Comparison of ENCODE assay signal across 14 cellular contexts in genomic region chr10:30488319-30488718, GRCh38. TPM values are rescaled to one million over a fixed set of nuclear protein-coding genes. Genes with fewer than 3 reads are reported as not detected.
DNase-seq lines count a peak whose midpoint lies in the region; ATAC-seq and TF ChIP-seq lines count a peak whose summit lies in the region.
"Had no signal": no experiment of that assay in that cellular context is flagged by ENCODE, and none has a peak within 500 bp of the region (broad histone marks: within the 10 kb centered on the region; RNA-seq: fewer than 3 reads in every experiment).

No MANE protein-coding gene starts in this region.

- POLR2A ChIA-PET in SK-N-SH (lab: Yijun Ruan, JAX): no interaction called here

- H3K4me2 ChIP-seq in OCI-LY3 (ENCODE audit: low read length) (peak overlapping the region; percentile 64), SK-N-SH (no peak overlapping the region)

- H3K27me3 ChIP-seq in right atrium auricular region (no peaks in the 10 kb centered on the region), OCI-LY3 (ENCODE audit: low read depth, low read length) (0 out of 2 replicates have a peak, but pooled peaks cover 4% of the 10 kb centered on the region), SK-N-SH (ENCODE audit: insufficient read depth) (no peaks in the 10 kb centered on the region)
- H3K27me3 ChIP-seq: body of pancreas had no signal

- H3K4me1 ChIP-seq in right atrium auricular region (no peaks in the 10 kb centered on the region), OCI-LY3 (ENCODE audit: low read length) (peaks cover 15% of the 10 kb centered on the region), SK-N-SH (ENCODE audit: control insufficient read depth in 1 of 2, insufficient read depth in 2 of 2, low read depth in 1 of 2, low read length in 1 of 2) (no peaks in the 10 kb centered on the region; a peak in 1 of 4 replicates)

- no peaks in the 10 kb centered on the region for H3K9me2 ChIP-seq in SK-N-SH

- no peak for TF ChIP-seq EP300 in SK-N-SH (IDR thresholded peaks at IDR 0.05; ENCODE audit: borderline replicate concordance in 1 of 2, low read depth in 1 of 2, low read length in 1 of 2)

- H4K20me1 ChIP-seq in OCI-LY3 (ENCODE audit: insufficient read depth, low read length): no peaks in the 10 kb centered on the region
- H4K20me1 ChIP-seq in SK-N-SH (ENCODE audit: insufficient read depth): no peaks in the 10 kb centered on the region

- H3K27ac ChIP-seq in right atrium auricular region: peak overlapping the region in 1 of 2 donors; percentile 31
- H3K27ac ChIP-seq in OCI-LY3 (ENCODE audit: low read length): no peak overlapping the region
- H3K27ac ChIP-seq in SK-N-SH (ENCODE audit: low read depth in 2 of 2, low read length in 1 of 2): no peak overlapping the region
- H3K27ac ChIP-seq: epithelial cell of prostate had no signal

- DNase-seq in Right ventricle myocardium superior (no peak), right atrium auricular region (ENCODE audit: low spot score) (no peak), left lobe of liver (ENCODE audit: low spot score) (peak; percentile 1), SK-N-SH (no peak), NCI-H526 treated with DMSO at 0.1 percent for 48 hours (lab: John Stamatoyannopoulos, UW) (no peak)
- DNase-seq: activated CD4-positive, alpha-beta T cell treated with anti-CD3 and anti-CD28 coated beads for 1 hour; NCI-H1930 had no signal

- H3K79me2 ChIP-seq in OCI-LY3 (ENCODE audit: low read length): no peaks in the 10 kb centered on the region
- no peaks in the 10 kb centered on the region for H3K79me2 ChIP-seq in SK-N-SH (ENCODE audit: insufficient read depth)

- H3K9ac ChIP-seq in OCI-LY3 (ENCODE audit: low read length) (0 out of 2 replicates have a peak overlapping the region, but pooled peaks have one; percentile 0), SK-N-SH (no peak overlapping the region)

- ATAC-seq in Right ventricle myocardium superior (ENCODE audit: poor library complexity): peak; percentile 52
- ATAC-seq in left lobe of liver: peak; percentile 25
- ATAC-seq in GM21423 (IDR thresholded peaks at IDR 0.05; ENCODE audit: unreplicated experiment): no peak
- ATAC-seq in HG03439 (IDR thresholded peaks at IDR 0.05; ENCODE audit: unreplicated experiment): no peak
- ATAC-seq: activated T-helper 17 cell treated with anti-CD3 and anti-CD28 coated beads, Interleukin-2, amount 50 U/mL, for 72 hours; body of pancreas had no signal

- CTCF ChIA-PET in SK-N-SH (lab: Yijun Ruan, JAX): interaction anchor here (1.6 kb wide), 1 partner anchor 96 kb away, joined by 4 read pairs; no protein-coding TSS in a partner anchor

- H3K4me3 ChIP-seq in right atrium auricular region: no peak overlapping the region
- H3K4me3 ChIP-seq in OCI-LY3 (ENCODE audit: low read length): 0 out of 2 replicates have a peak overlapping the region, but pooled peaks have one; percentile 6
- H3K4me3 ChIP-seq in SK-N-SH (ENCODE audit: low read depth in 2 of 2, low read length in 1 of 2): no peak overlapping the region
- H3K4me3 ChIP-seq: body of pancreas, skin epidermis had no signal

- H3K9me3 ChIP-seq in right atrium auricular region: peaks cover 0 to 2% of the 10 kb centered on the region in 2 donors
- no peaks in the 10 kb centered on the region for H3K9me3 ChIP-seq in OCI-LY3 (ENCODE audit: insufficient read depth, low read length)
- H3K9me3 ChIP-seq in SK-N-SH: no peaks in the 10 kb centered on the region
- H3K9me3 ChIP-seq: body of pancreas had no signal

- intact Hi-C loops in Right ventricle myocardium superior (cut with DNase I): no loop called here

- H2AFZ ChIP-seq in OCI-LY3 (ENCODE audit: low read depth, low read length) (peak overlapping the region; percentile 11; the same call in 1 of the 2 replicates), SK-N-SH (ENCODE audit: low read depth) (no peak overlapping the region)

- no peak for TF ChIP-seq RAD21 in SK-N-SH (IDR thresholded peaks at IDR 0.05; ENCODE audit: low read length)

- TF ChIP-seq CTCF in right atrium auricular region (IDR thresholded peaks at IDR 0.05): no peak
- no peak for TF ChIP-seq CTCF in OCI-LY3 (IDR thresholded peaks at IDR 0.05; ENCODE audit: low read depth, low read length)
- no peak for TF ChIP-seq CTCF in SK-N-SH (IDR thresholded peaks at IDR 0.05)

- H3F3A ChIP-seq in SK-N-SH (replicated peaks; ENCODE audit: insufficient read depth): no peaks in the 10 kb centered on the region

- H3K36me3 ChIP-seq in right atrium auricular region (no peaks in the 10 kb centered on the region), OCI-LY3 (replicated peaks; ENCODE audit: low read depth, low read length) (no peaks in the 10 kb centered on the region), SK-N-SH (replicated peaks in 1 of 2; ENCODE audit: control insufficient read depth in 1 of 2, insufficient read depth in 2 of 2, low read length in 1 of 2) (no peaks in the 10 kb centered on the region)

- WGBS in SK-N-SH (ENCODE audit: low lambda C conversion rate): 59% methylated on average over 6 of the region's 6 CpGs

TF ChIP-seq in SK-N-SH, 30 proteins besides CTCF, POLR2A, EP300 and RAD21:
- TF ChIP-seq RFX5 (IDR thresholded peaks at IDR 0.05; ENCODE audit: low read length) (no peak), NRF1 (IDR thresholded peaks at IDR 0.05; ENCODE audit: low read depth, low read length) (no peak), TAF1 (IDR thresholded peaks at IDR 0.05; ENCODE audit: borderline replicate concordance, low read depth, low read length) (no peak), SIN3A (IDR thresholded peaks at IDR 0.05; ENCODE audit: borderline replicate concordance, low read depth, low read length) (no peak), SMC3 (IDR thresholded peaks at IDR 0.05; ENCODE audit: low read depth, low read length) (no peak), FOXM1 (IDR thresholded peaks at IDR 0.05; ENCODE audit: low read depth) (no peak), JUND (IDR thresholded peaks at IDR 0.05) (no peak), GABPA (IDR thresholded peaks at IDR 0.05; ENCODE audit: low read depth) (no peak), CHD2 (IDR thresholded peaks at IDR 0.05; ENCODE audit: low read length, partially characterized antibody) (no peak), NFIC (IDR thresholded peaks at IDR 0.05; ENCODE audit: borderline replicate concordance) (no peak), FOSL2 (IDR thresholded peaks at IDR 0.05; ENCODE audit: borderline replicate concordance, low read depth) (no peak), FOXJ3 (CRISPR knock-in tag; IDR thresholded peaks at IDR 0.05) (no peak), MXI1 (IDR thresholded peaks at IDR 0.05; ENCODE audit: low read depth, low read length) (no peak), TCF12 (IDR thresholded peaks at IDR 0.05) (no peak), YY1 (IDR thresholded peaks at IDR 0.05; ENCODE audit: low read depth) (no peak), MAX (IDR thresholded peaks at IDR 0.05; ENCODE audit: low read depth) (no peak), MEF2A (IDR thresholded peaks at IDR 0.05; ENCODE audit: borderline replicate concordance, low read depth) (no peak)
- TF ChIP-seq, protein P1, sequence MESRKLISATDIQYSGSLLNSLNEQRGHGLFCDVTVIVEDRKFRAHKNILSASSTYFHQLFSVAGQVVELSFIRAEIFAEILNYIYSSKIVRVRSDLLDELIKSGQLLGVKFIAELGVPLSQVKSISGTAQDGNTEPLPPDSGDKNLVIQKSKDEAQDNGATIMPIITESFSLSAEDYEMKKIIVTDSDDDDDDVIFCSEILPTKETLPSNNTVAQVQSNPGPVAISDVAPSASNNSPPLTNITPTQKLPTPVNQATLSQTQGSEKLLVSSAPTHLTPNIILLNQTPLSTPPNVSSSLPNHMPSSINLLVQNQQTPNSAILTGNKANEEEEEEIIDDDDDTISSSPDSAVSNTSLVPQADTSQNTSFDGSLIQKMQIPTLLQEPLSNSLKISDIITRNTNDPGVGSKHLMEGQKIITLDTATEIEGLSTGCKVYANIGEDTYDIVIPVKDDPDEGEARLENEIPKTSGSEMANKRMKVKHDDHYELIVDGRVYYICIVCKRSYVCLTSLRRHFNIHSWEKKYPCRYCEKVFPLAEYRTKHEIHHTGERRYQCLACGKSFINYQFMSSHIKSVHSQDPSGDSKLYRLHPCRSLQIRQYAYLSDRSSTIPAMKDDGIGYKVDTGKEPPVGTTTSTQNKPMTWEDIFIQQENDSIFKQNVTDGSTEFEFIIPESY (IDR thresholded peaks at IDR 0.05; ENCODE audit: borderline replicate concordance, low read depth): no peak
- TF ChIP-seq, protein P2, sequence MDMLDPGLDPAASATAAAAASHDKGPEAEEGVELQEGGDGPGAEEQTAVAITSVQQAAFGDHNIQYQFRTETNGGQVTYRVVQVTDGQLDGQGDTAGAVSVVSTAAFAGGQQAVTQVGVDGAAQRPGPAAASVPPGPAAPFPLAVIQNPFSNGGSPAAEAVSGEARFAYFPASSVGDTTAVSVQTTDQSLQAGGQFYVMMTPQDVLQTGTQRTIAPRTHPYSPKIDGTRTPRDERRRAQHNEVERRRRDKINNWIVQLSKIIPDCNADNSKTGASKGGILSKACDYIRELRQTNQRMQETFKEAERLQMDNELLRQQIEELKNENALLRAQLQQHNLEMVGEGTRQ (IDR thresholded peaks at IDR 0.05; ENCODE audit: borderline replicate concordance, low read depth, low read length): no peak
- TF ChIP-seq, protein P3, sequence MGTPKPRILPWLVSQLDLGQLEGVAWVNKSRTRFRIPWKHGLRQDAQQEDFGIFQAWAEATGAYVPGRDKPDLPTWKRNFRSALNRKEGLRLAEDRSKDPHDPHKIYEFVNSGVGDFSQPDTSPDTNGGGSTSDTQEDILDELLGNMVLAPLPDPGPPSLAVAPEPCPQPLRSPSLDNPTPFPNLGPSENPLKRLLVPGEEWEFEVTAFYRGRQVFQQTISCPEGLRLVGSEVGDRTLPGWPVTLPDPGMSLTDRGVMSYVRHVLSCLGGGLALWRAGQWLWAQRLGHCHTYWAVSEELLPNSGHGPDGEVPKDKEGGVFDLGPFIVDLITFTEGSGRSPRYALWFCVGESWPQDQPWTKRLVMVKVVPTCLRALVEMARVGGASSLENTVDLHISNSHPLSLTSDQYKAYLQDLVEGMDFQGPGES (IDR thresholded peaks at IDR 0.05; ENCODE audit: low read depth, low read length): no peak

RNA-seq across cellular contexts. Expression of gene MAP3K8, which starts 54.3 kb away (rescaled TPM):
- total RNA-seq in Right ventricle myocardium superior (7.3 TPM), right atrium auricular region (10 to 100 TPM; 10.6 to 18.9 TPM), left lobe of liver (2.9 TPM)
- polyA plus RNA-seq in SK-N-SH (2012; rRNA removed): 3.7 and 6.0 TPM in 2 replicates
- 3.9 and 4.4 TPM in 2 replicates for polyA plus RNA-seq in SK-N-SH (2012; cell fraction: cytosol; rRNA removed)
- 10.2 and 18.1 TPM in 2 replicates for polyA plus RNA-seq in SK-N-SH (2012; cell fraction: nucleus; rRNA removed)

Comparison
In these comparisons a context has a peak if more than half of its experiments do, and no peak if none do; other contexts are left out.
1. ATAC-seq: peak in Right ventricle myocardium superior (single experiment) and left lobe of liver (single experiment); none in GM21423 (single experiment) and HG03439 (single experiment).